Comparison of ENCODE assay signal across 8 cellular contexts in genomic region chr20:31595654-31596411, GRCh38. TPM values are rescaled to one million over a fixed set of nuclear protein-coding genes. Genes with fewer than 3 reads are reported as not detected.
DNase-seq lines count a peak whose midpoint lies in the region; ATAC-seq and TF ChIP-seq lines count a peak whose summit lies in the region.

No MANE protein-coding gene starts in this region.

- H3K36me3 ChIP-seq in NT2/D1 (ENCODE audit: insufficient read depth, insufficient read length, low read length): no peaks in the 10 kb centered on the region
- no peaks in the 10 kb centered on the region for H3K36me3 ChIP-seq in muscle layer of duodenum (ENCODE audit: control insufficient read depth in 1 of 2, insufficient read depth in 2 of 2, low read length in 2 of 2)

- H3K9me3 ChIP-seq in NT2/D1 (ENCODE audit: insufficient read depth, low read length) (no peaks in the 10 kb centered on the region), muscle layer of duodenum (ENCODE audit: control insufficient read depth in 1 of 2, low read length in 2 of 2) (no peaks in the 10 kb centered on the region)

- peaks cover 0 to 4% (median under 1%) of the 10 kb centered on the region in 7 donors for H3K9me3 Mint-ChIP-seq in CD14-positive monocyte

- peak overlapping the region; percentile 84 for H3K9ac ChIP-seq in NT2/D1 (ENCODE audit: insufficient read length, low read depth)

- H3K27ac Mint-ChIP-seq in CD14-positive monocyte: no peak overlapping the region

- no peak for TF ChIP-seq CTCF in epithelial cell of esophagus (IDR thresholded peaks at IDR 0.05; ENCODE audit: insufficient read depth, low read depth, low read length, missing control alignments)
- no peak for TF ChIP-seq CTCF in CD14-positive monocyte (IDR thresholded peaks at IDR 0.05)

- intact Hi-C loops in CD14-positive monocyte (cut with micrococcal nuclease): no loop called here

- no peak overlapping the region for H3K4me3 Mint-ChIP-seq in CD14-positive monocyte

- H3K36me3 Mint-ChIP-seq in CD14-positive monocyte: no peaks in the 10 kb centered on the region

- ATAC-seq in GM18867 (IDR thresholded peaks at IDR 0.05; ENCODE audit: unreplicated experiment): no peak

- H3K27me3 ChIP-seq in NT2/D1 (ENCODE audit: insufficient read depth, insufficient read length): no peaks in the 10 kb centered on the region
- H3K27me3 ChIP-seq in muscle layer of duodenum (ENCODE audit: low read depth, low read length): no peaks in the 10 kb centered on the region

- peak overlapping the region; percentile 57 for H3K27ac ChIP-seq in muscle layer of duodenum (ENCODE audit: low read length)

- peaks cover 9% of the 10 kb centered on the region for H3K4me1 Mint-ChIP-seq in CD14-positive monocyte

- peaks cover 0 to 4% (median 2%) of the 10 kb centered on the region in 3 donors for H3K27me3 Mint-ChIP-seq in CD14-positive monocyte (ENCODE audit: low read depth in 3 of 3)

- H3K4me1 ChIP-seq in NT2/D1 (ENCODE audit: insufficient read depth, insufficient read length) (peaks cover 12% of the 10 kb centered on the region), muscle layer of duodenum (ENCODE audit: control insufficient read depth in 1 of 2, insufficient read depth in 2 of 2, low read length in 2 of 2) (peaks cover 0 to 3% of the 10 kb centered on the region in 2 donors)

- DNase-seq in Ammon's horn (ENCODE audit: low spot score): peak; percentile 49
- no peak for DNase-seq in NT2/D1 (ENCODE audit: low read depth, low spot score)
- peak; percentile 53 for DNase-seq in epithelial cell of esophagus (ENCODE audit: low read depth)
- no peak for DNase-seq in effector CD4-positive, alpha-beta T cell
- DNase-seq in occipital lobe (lab: John Stamatoyannopoulos, UW): no peak
- no peak for DNase-seq in CD14-positive monocyte (ENCODE audit: low spot score)

- H3K4me3 ChIP-seq in NT2/D1 (ENCODE audit: insufficient read length, low read depth) (no peak overlapping the region), epithelial cell of esophagus (ENCODE audit: low read length) (no peak overlapping the region), muscle layer of duodenum (ENCODE audit: low read depth in 1 of 2, low read length in 2 of 2) (no peak overlapping the region)

RNA-seq across cellular contexts. Expression of gene ID1, which starts 9.3 kb away (rescaled TPM):
- 66.9 TPM for total RNA-seq in occipital lobe
- 10 to 100 TPM in 1 of 2 donors, 1 to 10 TPM in 1; 3.9 to 12.5 TPM for polyA plus RNA-seq in CD14-positive monocyte

RNA-seq across cellular contexts. Expression of gene COX4I2, which starts 41.9 kb away (rescaled TPM):
- not detected for total RNA-seq in occipital lobe
- polyA plus RNA-seq in CD14-positive monocyte: not detected

Comparison
In these comparisons a context has a peak if more than half of its experiments do, and no peak if none do; other contexts are left out.
1. DNase-seq: peak in Ammon's horn (single experiment) and epithelial cell of esophagus (single experiment); none in NT2/D1 (single experiment), effector CD4-positive, alpha-beta T cell (single experiment), occipital lobe (single experiment) and CD14-positive monocyte (single experiment).